ENCODE assay signal across 2 cellular contexts in the genomic region with DNA sequence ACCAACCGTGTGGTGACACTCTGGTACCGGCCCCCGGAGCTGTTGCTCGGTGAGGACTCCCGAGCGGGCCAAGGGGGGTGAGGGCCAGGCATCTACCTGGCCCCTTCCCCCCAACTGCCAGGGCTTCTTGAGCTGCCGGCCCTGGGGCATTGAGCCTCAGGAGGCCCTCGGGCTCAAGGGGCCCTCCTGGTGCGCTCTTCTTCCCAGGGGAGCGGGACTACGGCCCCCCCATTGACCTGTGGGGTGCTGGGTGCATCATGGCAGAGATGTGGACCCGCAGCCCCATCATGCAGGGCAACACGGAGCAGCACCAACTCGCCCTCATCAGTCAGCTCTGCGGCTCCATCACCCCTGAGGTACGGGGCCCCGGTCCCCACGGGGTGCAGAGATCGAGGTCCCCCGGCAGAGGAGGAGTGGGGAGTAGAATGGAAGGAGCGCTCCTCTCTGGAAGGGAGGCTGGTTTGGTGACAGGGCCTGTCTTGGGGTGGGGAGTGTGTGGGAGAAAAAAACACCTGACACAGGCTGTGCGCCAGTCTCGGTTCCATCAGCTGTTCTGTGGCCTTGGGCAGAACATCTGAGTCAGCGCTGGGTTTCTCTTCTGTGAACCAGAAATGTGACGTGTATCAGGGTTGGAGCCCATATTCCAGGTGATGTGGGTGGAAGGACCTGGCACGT.
TF ChIP-seq lines count a peak whose summit lies in the region.

No MANE protein-coding gene starts in this region.

TF ChIP-seq in GM23338, 12 proteins besides CTCF, POLR2A, EP300 and RAD21 (continues in another document):
- no peak for TF ChIP-seq POLR2AphosphoS5 (IDR thresholded peaks at IDR 0.05; ENCODE audit: low read depth)
- TF ChIP-seq, protein P1, sequence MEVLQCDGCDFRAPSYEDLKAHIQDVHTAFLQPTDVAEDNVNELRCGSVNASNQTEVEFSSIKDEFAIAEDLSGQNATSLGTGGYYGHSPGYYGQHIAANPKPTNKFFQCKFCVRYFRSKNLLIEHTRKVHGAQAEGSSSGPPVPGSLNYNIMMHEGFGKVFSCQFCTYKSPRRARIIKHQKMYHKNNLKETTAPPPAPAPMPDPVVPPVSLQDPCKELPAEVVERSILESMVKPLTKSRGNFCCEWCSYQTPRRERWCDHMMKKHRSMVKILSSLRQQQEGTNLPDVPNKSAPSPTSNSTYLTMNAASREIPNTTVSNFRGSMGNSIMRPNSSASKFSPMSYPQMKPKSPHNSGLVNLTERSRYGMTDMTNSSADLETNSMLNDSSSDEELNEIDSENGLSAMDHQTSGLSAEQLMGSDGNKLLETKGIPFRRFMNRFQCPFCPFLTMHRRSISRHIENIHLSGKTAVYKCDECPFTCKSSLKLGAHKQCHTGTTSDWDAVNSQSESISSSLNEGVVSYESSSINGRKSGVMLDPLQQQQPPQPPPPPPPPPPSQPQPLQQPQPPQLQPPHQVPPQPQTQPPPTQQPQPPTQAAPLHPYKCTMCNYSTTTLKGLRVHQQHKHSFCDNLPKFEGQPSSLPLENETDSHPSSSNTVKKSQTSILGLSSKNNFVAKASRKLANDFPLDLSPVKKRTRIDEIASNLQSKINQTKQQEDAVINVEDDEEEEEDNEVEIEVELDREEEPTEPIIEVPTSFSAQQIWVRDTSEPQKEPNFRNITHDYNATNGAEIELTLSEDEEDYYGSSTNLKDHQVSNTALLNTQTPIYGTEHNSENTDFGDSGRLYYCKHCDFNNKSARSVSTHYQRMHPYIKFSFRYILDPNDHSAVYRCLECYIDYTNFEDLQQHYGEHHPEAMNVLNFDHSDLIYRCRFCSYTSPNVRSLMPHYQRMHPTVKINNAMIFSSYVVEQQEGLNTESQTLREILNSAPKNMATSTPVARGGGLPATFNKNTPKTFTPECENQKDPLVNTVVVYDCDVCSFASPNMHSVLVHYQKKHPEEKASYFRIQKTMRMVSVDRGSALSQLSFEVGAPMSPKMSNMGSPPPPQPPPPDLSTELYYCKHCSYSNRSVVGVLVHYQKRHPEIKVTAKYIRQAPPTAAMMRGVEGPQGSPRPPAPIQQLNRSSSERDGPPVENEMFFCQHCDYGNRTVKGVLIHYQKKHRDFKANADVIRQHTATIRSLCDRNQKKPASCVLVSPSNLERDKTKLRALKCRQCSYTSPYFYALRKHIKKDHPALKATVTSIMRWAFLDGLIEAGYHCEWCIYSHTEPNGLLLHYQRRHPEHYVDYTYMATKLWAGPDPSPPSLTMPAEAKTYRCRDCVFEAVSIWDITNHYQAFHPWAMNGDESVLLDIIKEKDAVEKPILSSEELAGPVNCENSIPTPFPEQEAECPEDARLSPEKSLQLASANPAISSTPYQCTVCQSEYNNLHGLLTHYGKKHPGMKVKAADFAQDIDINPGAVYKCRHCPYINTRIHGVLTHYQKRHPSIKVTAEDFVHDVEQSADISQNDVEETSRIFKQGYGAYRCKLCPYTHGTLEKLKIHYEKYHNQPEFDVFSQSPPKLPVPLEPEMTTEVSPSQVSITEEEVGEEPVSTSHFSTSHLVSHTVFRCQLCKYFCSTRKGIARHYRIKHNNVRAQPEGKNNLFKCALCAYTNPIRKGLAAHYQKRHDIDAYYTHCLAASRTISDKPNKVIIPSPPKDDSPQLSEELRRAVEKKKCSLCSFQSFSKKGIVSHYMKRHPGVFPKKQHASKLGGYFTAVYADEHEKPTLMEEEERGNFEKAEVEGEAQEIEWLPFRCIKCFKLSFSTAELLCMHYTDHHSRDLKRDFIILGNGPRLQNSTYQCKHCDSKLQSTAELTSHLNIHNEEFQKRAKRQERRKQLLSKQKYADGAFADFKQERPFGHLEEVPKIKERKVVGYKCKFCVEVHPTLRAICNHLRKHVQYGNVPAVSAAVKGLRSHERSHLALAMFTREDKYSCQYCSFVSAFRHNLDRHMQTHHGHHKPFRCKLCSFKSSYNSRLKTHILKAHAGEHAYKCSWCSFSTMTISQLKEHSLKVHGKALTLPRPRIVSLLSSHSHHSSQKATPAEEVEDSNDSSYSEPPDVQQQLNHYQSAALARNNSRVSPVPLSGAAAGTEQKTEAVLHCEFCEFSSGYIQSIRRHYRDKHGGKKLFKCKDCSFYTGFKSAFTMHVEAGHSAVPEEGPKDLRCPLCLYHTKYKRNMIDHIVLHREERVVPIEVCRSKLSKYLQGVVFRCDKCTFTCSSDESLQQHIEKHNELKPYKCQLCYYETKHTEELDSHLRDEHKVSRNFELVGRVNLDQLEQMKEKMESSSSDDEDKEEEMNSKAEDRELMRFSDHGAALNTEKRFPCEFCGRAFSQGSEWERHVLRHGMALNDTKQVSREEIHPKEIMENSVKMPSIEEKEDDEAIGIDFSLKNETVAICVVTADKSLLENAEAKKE (CRISPR knock-in tag; IDR thresholded peaks at IDR 0.05) = no peak
- TF ChIP-seq NANOG (IDR thresholded peaks at IDR 0.05; ENCODE audit: borderline replicate concordance) = no peak
- no peak for TF ChIP-seq ZNF114 (CRISPR knock-in tag; IDR thresholded peaks at IDR 0.05)
- no peak for TF ChIP-seq CREB1 (CRISPR knock-in tag; IDR thresholded peaks at IDR 0.05; ENCODE audit: low read depth)
- no peak for TF ChIP-seq EZH2phosphoT487 (IDR thresholded peaks at IDR 0.05; ENCODE audit: unreplicated experiment)
- no peak for TF ChIP-seq JUNB (IDR thresholded peaks at IDR 0.05; ENCODE audit: unreplicated experiment)
- TF ChIP-seq, protein P2, sequence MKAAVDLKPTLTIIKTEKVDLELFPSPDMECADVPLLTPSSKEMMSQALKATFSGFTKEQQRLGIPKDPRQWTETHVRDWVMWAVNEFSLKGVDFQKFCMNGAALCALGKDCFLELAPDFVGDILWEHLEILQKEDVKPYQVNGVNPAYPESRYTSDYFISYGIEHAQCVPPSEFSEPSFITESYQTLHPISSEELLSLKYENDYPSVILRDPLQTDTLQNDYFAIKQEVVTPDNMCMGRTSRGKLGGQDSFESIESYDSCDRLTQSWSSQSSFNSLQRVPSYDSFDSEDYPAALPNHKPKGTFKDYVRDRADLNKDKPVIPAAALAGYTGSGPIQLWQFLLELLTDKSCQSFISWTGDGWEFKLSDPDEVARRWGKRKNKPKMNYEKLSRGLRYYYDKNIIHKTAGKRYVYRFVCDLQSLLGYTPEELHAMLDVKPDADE (IDR thresholded peaks at IDR 0.05) = no peak
- no peak for TF ChIP-seq EZH2 (IDR thresholded peaks at IDR 0.05; ENCODE audit: low read depth, unreplicated experiment)
- no peak for TF ChIP-seq STAT1 (IDR thresholded peaks at IDR 0.05; ENCODE audit: unreplicated experiment)

TF ChIP-seq in K562, 482 proteins besides CTCF, POLR2A, EP300 and RAD21 (continues in another document):
- TF ChIP-seq, protein P3, sequence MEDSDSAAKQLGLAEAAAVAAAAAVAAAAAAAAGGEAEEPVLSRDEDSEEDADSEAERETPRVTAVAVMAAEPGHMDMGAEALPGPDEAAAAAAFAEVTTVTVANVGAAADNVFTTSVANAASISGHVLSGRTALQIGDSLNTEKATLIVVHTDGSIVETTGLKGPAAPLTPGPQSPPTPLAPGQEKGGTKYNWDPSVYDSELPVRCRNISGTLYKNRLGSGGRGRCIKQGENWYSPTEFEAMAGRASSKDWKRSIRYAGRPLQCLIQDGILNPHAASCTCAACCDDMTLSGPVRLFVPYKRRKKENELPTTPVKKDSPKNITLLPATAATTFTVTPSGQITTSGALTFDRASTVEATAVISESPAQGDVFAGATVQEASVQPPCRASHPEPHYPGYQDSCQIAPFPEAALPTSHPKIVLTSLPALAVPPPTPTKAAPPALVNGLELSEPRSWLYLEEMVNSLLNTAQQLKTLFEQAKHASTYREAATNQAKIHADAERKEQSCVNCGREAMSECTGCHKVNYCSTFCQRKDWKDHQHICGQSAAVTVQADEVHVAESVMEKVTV (CRISPR knock-in tag; IDR thresholded peaks at IDR 0.05) = no peak
- TF ChIP-seq CEBPG (CRISPR knock-in tag; IDR thresholded peaks at IDR 0.05) = no peak
- no peak for TF ChIP-seq CEBPG (tag; conservative IDR thresholded peaks at IDR 0.05 in 1 of 2, IDR thresholded peaks at IDR 0.05 in 1 of 2)
- TF ChIP-seq ZNF212 (CRISPR knock-in tag; IDR thresholded peaks at IDR 0.05) = no peak
- TF ChIP-seq, protein P4, sequence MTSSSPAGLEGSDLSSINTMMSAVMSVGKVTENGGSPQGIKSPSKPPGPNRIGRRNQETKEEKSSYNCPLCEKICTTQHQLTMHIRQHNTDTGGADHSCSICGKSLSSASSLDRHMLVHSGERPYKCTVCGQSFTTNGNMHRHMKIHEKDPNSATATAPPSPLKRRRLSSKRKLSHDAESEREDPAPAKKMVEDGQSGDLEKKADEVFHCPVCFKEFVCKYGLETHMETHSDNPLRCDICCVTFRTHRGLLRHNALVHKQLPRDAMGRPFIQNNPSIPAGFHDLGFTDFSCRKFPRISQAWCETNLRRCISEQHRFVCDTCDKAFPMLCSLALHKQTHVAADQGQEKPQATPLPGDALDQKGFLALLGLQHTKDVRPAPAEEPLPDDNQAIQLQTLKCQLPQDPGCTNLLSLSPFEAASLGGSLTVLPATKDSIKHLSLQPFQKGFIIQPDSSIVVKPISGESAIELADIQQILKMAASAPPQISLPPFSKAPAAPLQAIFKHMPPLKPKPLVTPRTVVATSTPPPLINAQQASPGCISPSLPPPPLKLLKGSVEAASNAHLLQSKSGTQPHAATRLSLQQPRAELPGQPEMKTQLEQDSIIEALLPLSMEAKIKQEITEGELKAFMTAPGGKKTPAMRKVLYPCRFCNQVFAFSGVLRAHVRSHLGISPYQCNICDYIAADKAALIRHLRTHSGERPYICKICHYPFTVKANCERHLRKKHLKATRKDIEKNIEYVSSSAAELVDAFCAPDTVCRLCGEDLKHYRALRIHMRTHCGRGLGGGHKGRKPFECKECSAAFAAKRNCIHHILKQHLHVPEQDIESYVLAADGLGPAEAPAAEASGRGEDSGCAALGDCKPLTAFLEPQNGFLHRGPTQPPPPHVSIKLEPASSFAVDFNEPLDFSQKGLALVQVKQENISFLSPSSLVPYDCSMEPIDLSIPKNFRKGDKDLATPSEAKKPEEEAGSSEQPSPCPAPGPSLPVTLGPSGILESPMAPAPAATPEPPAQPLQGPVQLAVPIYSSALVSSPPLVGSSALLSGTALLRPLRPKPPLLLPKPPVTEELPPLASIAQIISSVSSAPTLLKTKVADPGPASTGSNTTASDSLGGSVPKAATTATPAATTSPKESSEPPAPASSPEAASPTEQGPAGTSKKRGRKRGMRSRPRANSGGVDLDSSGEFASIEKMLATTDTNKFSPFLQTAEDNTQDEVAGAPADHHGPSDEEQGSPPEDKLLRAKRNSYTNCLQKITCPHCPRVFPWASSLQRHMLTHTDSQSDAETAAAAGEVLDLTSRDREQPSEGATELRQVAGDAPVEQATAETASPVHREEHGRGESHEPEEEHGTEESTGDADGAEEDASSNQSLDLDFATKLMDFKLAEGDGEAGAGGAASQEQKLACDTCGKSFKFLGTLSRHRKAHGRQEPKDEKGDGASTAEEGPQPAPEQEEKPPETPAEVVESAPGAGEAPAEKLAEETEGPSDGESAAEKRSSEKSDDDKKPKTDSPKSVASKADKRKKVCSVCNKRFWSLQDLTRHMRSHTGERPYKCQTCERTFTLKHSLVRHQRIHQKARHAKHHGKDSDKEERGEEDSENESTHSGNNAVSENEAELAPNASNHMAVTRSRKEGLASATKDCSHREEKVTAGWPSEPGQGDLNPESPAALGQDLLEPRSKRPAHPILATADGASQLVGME (CRISPR knock-in tag; IDR thresholded peaks at IDR 0.05) = no peak
- peak; percentile 69 for TF ChIP-seq POLR2G (IDR thresholded peaks at IDR 0.05; ENCODE audit: low read depth, low read length)
- TF ChIP-seq JUND (IDR thresholded peaks at IDR 0.05; ENCODE audit: borderline replicate concordance, low read depth, low read length) = no peak
- no peak for TF ChIP-seq JUND (tag; IDR thresholded peaks at IDR 0.05; ENCODE audit: borderline replicate concordance, low read depth, low read length)
- no peak for TF ChIP-seq ZNF146 (CRISPR knock-in tag; IDR thresholded peaks at IDR 0.05; ENCODE audit: unreplicated experiment)
- no peak for TF ChIP-seq ZNF124 (CRISPR knock-in tag; IDR thresholded peaks at IDR 0.05)
- TF ChIP-seq RBFOX2 (IDR thresholded peaks at IDR 0.05; ENCODE audit: low read depth, low read length) = peak; percentile 81
- no peak for TF ChIP-seq HSF4 (CRISPR knock-in tag; IDR thresholded peaks at IDR 0.05; ENCODE audit: borderline replicate concordance)
- no peak for TF ChIP-seq ZNF316 (IDR thresholded peaks at IDR 0.05)
